16 cellular contexts compared by ENCODE assay signal in genomic region chr17:692116-692515, GRCh38. TPM values are rescaled to one million over a fixed set of nuclear protein-coding genes. Genes with fewer than 3 reads are reported as not detected.
DNase-seq lines count a peak whose midpoint lies in the region; TF ChIP-seq lines count a peak whose summit lies in the region.
"Had no signal": no experiment of that assay in that cellular context is flagged by ENCODE, and none has a peak within 500 bp of the region (broad histone marks: within the 10 kb centered on the region; RNA-seq: fewer than 3 reads in every experiment).

No MANE protein-coding gene starts in this region.

- WGBS in thyroid gland, 2 donors = 85% methylated on average over 10 of the region's 10 CpGs

- H3K27ac ChIP-seq in brain microvascular endothelial cell (peak overlapping the region; percentile 94), dorsolateral prefrontal cortex (peak overlapping the region in 4 of 59 donors; percentile 9 to 35 (median 20)), thyroid gland (no peak overlapping the region)
- H3K27ac ChIP-seq: parathyroid adenoma had no signal

- H3K36me3 ChIP-seq in brain microvascular endothelial cell (replicated peaks) = peaks cover 24% of the 10 kb centered on the region
- peaks cover 9 to 25% of the 10 kb centered on the region in 2 donors for H3K36me3 ChIP-seq in thyroid gland

- no peak overlapping the region for H3K4me3 ChIP-seq in AG09309 (ENCODE audit: control insufficient read depth, low read depth, low read length)
- H3K4me3 ChIP-seq in brain microvascular endothelial cell (ENCODE audit: low read depth, low read length) = no peak overlapping the region
- no peak overlapping the region for H3K4me3 ChIP-seq in dorsolateral prefrontal cortex
- no peak overlapping the region for H3K4me3 ChIP-seq in thyroid gland (replicated peaks in 1 of 3)
- H3K4me3 ChIP-seq: testis had no signal

- TF ChIP-seq CTCF in AG09309 (IDR thresholded peaks at IDR 0.05; ENCODE audit: control insufficient read depth, insufficient read depth, low read depth, low read length, missing control alignments) (no peak), brain microvascular endothelial cell (IDR thresholded peaks at IDR 0.05; ENCODE audit: low read depth, low read length, missing control alignments) (no peak), dorsolateral prefrontal cortex (IDR thresholded peaks at IDR 0.05 in 54 of 56, conservative IDR thresholded peaks at IDR 0.05 in 2 of 56; ENCODE audit: low read depth in 1 of 56, partially characterized antibody in 56 of 56) (no peak), thyroid gland (IDR thresholded peaks at IDR 0.05) (no peak)

- DNase-seq in AG09309 (ENCODE audit: low read depth) = peak; percentile 89
- peak; percentile 81 for DNase-seq in LHCN-M2 (ENCODE audit: low read depth)
- DNase-seq in brain microvascular endothelial cell = peak; percentile 71
- peak; percentile 52 for DNase-seq in kidney tubule cell (ENCODE audit: low spot score)
- no peak for DNase-seq in SW 1271 (lab: John Stamatoyannopoulos, UW)
- no peak for DNase-seq in dorsolateral prefrontal cortex
- DNase-seq in SKM-1 (lab: John Stamatoyannopoulos, UW; ENCODE audit: unreplicated experiment) = no peak
- DNase-seq in thyroid gland = no peak
- DNase-seq: activated CD4-positive, alpha-beta T cell treated with anti-CD3 and anti-CD28 coated beads for 4 hours; activated T-cell treated with anti-CD3 and anti-CD28 coated beads, Interleukin-2, amount 50 U/mL, for 4 hours; DMS153; foreskin melanocyte; NCI-H1092; NCI-H2227 treated with DMSO at 0.1 percent for 48 hours; testis had no signal

- no peak for TF ChIP-seq POLR2A in thyroid gland (IDR thresholded peaks at IDR 0.05)

- in situ Hi-C loops in brain microvascular endothelial cell (cut with HindIII; ENCODE audit: low pct_ligation_motif_present, low sequenced_read_pairs) = loop anchor here (10.0 kb wide), 1 partner anchor 137 kb away; no protein-coding TSS in a partner anchor

- intact Hi-C loops in dorsolateral prefrontal cortex (cut with DNase I) (no loop called here), thyroid gland (cut with DNase I) (loop anchor here (10.0 kb wide), 1 partner anchor 127 kb away; no protein-coding TSS in a partner anchor)

- H3K4me1 ChIP-seq in thyroid gland = peaks cover 8 to 15% of the 10 kb centered on the region in 2 donors

- H3K9me3 ChIP-seq in thyroid gland = no peaks in the 10 kb centered on the region
- H3K9me3 ChIP-seq: testis had no signal

- H3K27me3 ChIP-seq in brain microvascular endothelial cell (replicated peaks) (no peaks in the 10 kb centered on the region), dorsolateral prefrontal cortex (no peaks in the 10 kb centered on the region), thyroid gland (no peaks in the 10 kb centered on the region)
- H3K27me3 ChIP-seq: testis had no signal

RNA-seq across cellular contexts. Expression of gene VPS53, which starts 22.5 kb away (rescaled TPM):
- total RNA-seq in LHCN-M2 (2014; rRNA removed) (9.0 and 15.8 TPM in 2 replicates), dorsolateral prefrontal cortex (100 to 1,000 TPM in 118 of 120 experiments, 10 to 100 TPM in 2; 97.4 to 231 (median 164) TPM), thyroid gland (10 to 100 TPM; 39.8 to 55.9 (median 43.9) TPM)
- polyA plus RNA-seq in LHCN-M2 (2012) = 32.9 TPM

RNA-seq across cellular contexts. Expression of gene TLCD3A, which starts 40.3 kb away (rescaled TPM):
- total RNA-seq in LHCN-M2 (2014; rRNA removed) (20.7 and 22.7 TPM in 2 replicates), dorsolateral prefrontal cortex (10 to 100 TPM in 18 of 120 experiments, 1 to 10 TPM in 102; 4.2 to 19.9 (median 7.4) TPM), thyroid gland (10 to 100 TPM in 3 of 4 donors, 1 to 10 TPM in 1; 9.0 to 13.7 (median 10.9) TPM)
- polyA plus RNA-seq in LHCN-M2 (2012) = 28.1 TPM

RNA-seq across cellular contexts. Expression of gene GEMIN4, which starts 59.9 kb away (rescaled TPM):
- total RNA-seq in LHCN-M2 (2014; rRNA removed) (20.5 and 23.0 TPM in 2 replicates), dorsolateral prefrontal cortex (10 to 100 TPM in 117 of 120 experiments, 1 to 10 TPM in 3; 9.5 to 23.3 (median 14.0) TPM), thyroid gland (10 to 100 TPM; 28.5 to 34.8 (median 31.6) TPM)
- polyA plus RNA-seq in LHCN-M2 (2012) = 14.0 TPM

Comparison
In these comparisons a context has a peak if more than half of its experiments do, and no peak if none do; other contexts are left out.
1. DNase-seq: peak in AG09309 (single experiment), LHCN-M2 (single experiment), brain microvascular endothelial cell (single experiment) and kidney tubule cell (single experiment); none in SW 1271 (0 of 2), dorsolateral prefrontal cortex (0 of 10), SKM-1 (single experiment) and thyroid gland (0 of 2).